In genomic region chr1:212438831-212439237, GRCh38 we compare ENCODE assay signal across 2 cellular contexts.
A peak's percentile ranks its signal among the peaks of the same experiment; 100 is the strongest.
TF ChIP-seq lines count a peak whose summit lies in the region.

No MANE protein-coding gene starts in this region.

TF ChIP-seq in K562, 482 proteins besides CTCF, POLR2A, EP300 and RAD21 (continues in another document):
- TF ChIP-seq NRF1 (conservative IDR thresholded peaks at IDR 0.05 in 1 of 2, IDR thresholded peaks at IDR 0.05 in 1 of 2) (no peak), GTF2E2 (tag; IDR thresholded peaks at IDR 0.05) (no peak), TEAD2 (tag; IDR thresholded peaks at IDR 0.05) (peak; percentile 36; the same call in 1 of the 2 replicates), HNRNPUL1 (IDR thresholded peaks at IDR 0.05; ENCODE audit: low read length) (no peak), ZNF639 (CRISPR knock-in tag; conservative IDR thresholded peaks at IDR 0.05 in 1 of 2, IDR thresholded peaks at IDR 0.05 in 1 of 2) (no peak), GTF2B (IDR thresholded peaks at IDR 0.05; ENCODE audit: extremely low read depth, insufficient read length) (no peak), ARNT (IDR thresholded peaks at IDR 0.05) (no peak; a peak in 1 of 4 replicates), LEF1 (IDR thresholded peaks at IDR 0.05) (peak; percentile 45; the same call in 1 of the 2 replicates), E4F1 (CRISPR knock-in tag; IDR thresholded peaks at IDR 0.05; ENCODE audit: borderline replicate concordance) (no peak), CUX1 (CRISPR knock-in tag; IDR thresholded peaks at IDR 0.05) (no peak), CBX8 (IDR thresholded peaks at IDR 0.05; ENCODE audit: borderline replicate concordance, extremely low read depth, low read depth, low read length, poor library complexity, severe bottlenecking) (no peak), ZNF124 (CRISPR knock-in tag; IDR thresholded peaks at IDR 0.05) (no peak), MECOM (CRISPR knock-in tag; IDR thresholded peaks at IDR 0.05) (0 out of 2 replicates have a peak, but pooled peaks have one; percentile 39), JUND (IDR thresholded peaks at IDR 0.05; ENCODE audit: borderline replicate concordance, low read depth, low read length) (peak; percentile 40; the same call in 1 of the 2 replicates), JUND (tag; IDR thresholded peaks at IDR 0.05; ENCODE audit: borderline replicate concordance, low read depth, low read length) (peak; percentile 35; the same call in 1 of the 3 replicates), ZNF589 (CRISPR knock-in tag; IDR thresholded peaks at IDR 0.05; ENCODE audit: low read depth) (no peak), SPI1 (IDR thresholded peaks at IDR 0.05; ENCODE audit: borderline replicate concordance, low read depth, low read length) (peak; percentile 54; the same call in 1 of the 2 replicates), SMARCE1 (IDR thresholded peaks at IDR 0.05) (peak; percentile 55; the same call in 1 of the 2 replicates), ZFP36 (IDR thresholded peaks at IDR 0.05; ENCODE audit: low read depth, low read length, partially characterized antibody) (peak; percentile 37), E2F3 (CRISPR knock-in tag; IDR thresholded peaks at IDR 0.05) (no peak), ZNF384 (IDR thresholded peaks at IDR 0.05; ENCODE audit: low read depth, low read length) (no peak), TEAD1 (CRISPR knock-in tag; IDR thresholded peaks at IDR 0.05) (peak in 1 of 2 experiments; percentile 87; a peak in 2 of 4 replicates)

TF ChIP-seq in GM23338, 12 proteins besides CTCF, POLR2A, EP300 and RAD21:
- TF ChIP-seq NANOG (IDR thresholded peaks at IDR 0.05; ENCODE audit: borderline replicate concordance) (no peak), POLR2AphosphoS5 (IDR thresholded peaks at IDR 0.05; ENCODE audit: low read depth) (no peak), ETS1 (IDR thresholded peaks at IDR 0.05) (no peak), REST (IDR thresholded peaks at IDR 0.05; ENCODE audit: unreplicated experiment) (no peak), CREB1 (CRISPR knock-in tag; IDR thresholded peaks at IDR 0.05; ENCODE audit: low read depth) (no peak), JUNB (IDR thresholded peaks at IDR 0.05; ENCODE audit: unreplicated experiment) (no peak), ZNF331 (CRISPR knock-in tag; IDR thresholded peaks at IDR 0.05; ENCODE audit: low read depth) (no peak), STAT1 (IDR thresholded peaks at IDR 0.05; ENCODE audit: unreplicated experiment) (no peak), EZH2 (IDR thresholded peaks at IDR 0.05; ENCODE audit: low read depth, unreplicated experiment) (no peak), ZNF114 (CRISPR knock-in tag; IDR thresholded peaks at IDR 0.05) (no peak)
